9 cellular contexts compared by ENCODE assay signal in the genomic region with DNA sequence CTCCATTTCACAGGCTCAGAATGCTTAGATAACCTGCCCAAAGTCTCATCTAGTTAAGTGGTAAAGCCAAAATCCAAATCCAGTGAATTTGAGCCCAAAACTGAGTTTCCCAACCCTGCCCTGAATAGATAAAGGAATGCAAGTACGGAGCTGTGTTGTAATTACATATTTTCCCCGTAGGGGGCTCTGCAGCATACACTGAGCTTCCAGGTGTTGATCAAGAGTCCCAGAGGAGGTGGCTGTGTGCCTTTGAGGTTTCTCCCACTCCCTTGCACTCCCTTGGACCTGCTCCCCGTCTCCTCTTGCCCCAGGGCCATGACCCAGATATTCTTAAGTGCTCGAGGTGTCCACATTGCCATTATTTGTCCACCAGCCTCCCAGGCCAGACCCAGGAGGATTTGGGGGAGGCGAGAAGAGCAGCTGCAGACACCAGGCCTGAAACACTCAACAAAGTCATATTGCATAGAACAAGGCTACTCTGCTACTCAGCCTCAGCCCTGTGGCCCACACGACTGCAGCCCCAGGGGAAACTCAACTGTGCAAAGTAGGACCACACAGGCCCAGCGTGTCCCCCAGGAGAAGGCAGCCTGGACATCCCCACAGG. TPM values are rescaled to one million over a fixed set of nuclear protein-coding genes. Genes with fewer than 3 reads are reported as not detected.
DNase-seq lines count a peak whose midpoint lies in the region; ATAC-seq and TF ChIP-seq lines count a peak whose summit lies in the region.
"Had no signal": no experiment of that assay in that cellular context is flagged by ENCODE, and none has a peak within 500 bp of the region (broad histone marks: within the 10 kb centered on the region; RNA-seq: fewer than 3 reads in every experiment).

No MANE protein-coding gene starts in this region.

- peak; percentile 71 for DNase-seq in MCF 10A (ENCODE audit: unreplicated experiment)
- no peak for DNase-seq in breast epithelium (ENCODE audit: low spot score in 2 of 2)
- peak; percentile 20 for DNase-seq in NCI-H2171 treated with DMSO at 0.1 percent for 48 hours (lab: John Stamatoyannopoulos, UW)
- peak; percentile 57 for DNase-seq in activated T-cell treated with anti-CD3 and anti-CD28 coated beads, Interleukin-2, amount 50 U/mL, for 24 hours
- no peak for DNase-seq in kidney epithelial cell (ENCODE audit: low read depth)
- DNase-seq in type B pancreatic cell (ENCODE audit: extremely low spot score, unreplicated experiment) = no peak
- DNase-seq in Ammon's horn (ENCODE audit: low spot score) = no peak

- BruUV-seq in MCF 10A (replicated peaks; lab: Mats Ljungman, UMichigan) = no TSS peak

- no peak overlapping the region for H3K4me3 Mint-ChIP-seq in MCF 10A (ENCODE audit: unreplicated experiment)
- H3K4me3 Mint-ChIP-seq in activated T-cell treated with anti-CD3 and anti-CD28 coated beads, Interleukin-2, amount 50 U/mL, for 24 hours = no peak overlapping the region
- no peak overlapping the region for H3K4me3 Mint-ChIP-seq in type B pancreatic cell
- H3K4me3 Mint-ChIP-seq: brain had no signal

- H3K9me3 Mint-ChIP-seq in MCF 10A (ENCODE audit: unreplicated experiment) (no peaks in the 10 kb centered on the region), type B pancreatic cell (no peaks in the 10 kb centered on the region)
- H3K9me3 Mint-ChIP-seq in activated T-cell treated with anti-CD3 and anti-CD28 coated beads, Interleukin-2, amount 50 U/mL, for 24 hours = no peaks in the 10 kb centered on the region

- no peak for ATAC-seq in HG03457 (IDR thresholded peaks at IDR 0.05; ENCODE audit: unreplicated experiment)

- no peak overlapping the region for H3K27ac ChIP-seq in breast epithelium

- H3K36me3 ChIP-seq in breast epithelium = no peaks in the 10 kb centered on the region
- no peaks in the 10 kb centered on the region for H3K36me3 ChIP-seq in kidney epithelial cell (ENCODE audit: control insufficient read depth, insufficient read depth, low read length)

- H3K4me3 ChIP-seq in breast epithelium = no peak overlapping the region
- H3K4me3 ChIP-seq in kidney epithelial cell (ENCODE audit: low read depth, low read length) = no peak overlapping the region

- H3K4me1 Mint-ChIP-seq in MCF 10A (ENCODE audit: insufficient read depth, unreplicated experiment) = no peaks in the 10 kb centered on the region
- H3K4me1 Mint-ChIP-seq in activated T-cell treated with anti-CD3 and anti-CD28 coated beads, Interleukin-2, amount 50 U/mL, for 24 hours (ENCODE audit: low read depth) = peaks cover 53% of the 10 kb centered on the region
- peaks cover 9% of the 10 kb centered on the region for H3K4me1 Mint-ChIP-seq in type B pancreatic cell (ENCODE audit: unreplicated experiment)
- H3K4me1 Mint-ChIP-seq: brain had no signal

- CTCF ChIA-PET in MCF 10A (lab: Yijun Ruan, JAX) = interaction anchor here (0.5 to 6.5 kb wide), 13 partner anchors 9 to 454 kb away, joined by 3 to 63 read pairs (median 3); partner anchors contain the start of gene LY9

- intact Hi-C loops in MCF 10A (cut with micrococcal nuclease) (loop anchor here (1.0 to 2.0 kb wide), 3 partner anchors 53 to 174 kb away; no protein-coding TSS in a partner anchor), breast epithelium (cut with DNase I; ENCODE audit: low total_unique reads) (no loop called here)

- H3K27ac Mint-ChIP-seq in MCF 10A (ENCODE audit: low read depth, unreplicated experiment) (no peak overlapping the region), type B pancreatic cell (no peak overlapping the region)
- H3K27ac Mint-ChIP-seq in activated T-cell treated with anti-CD3 and anti-CD28 coated beads, Interleukin-2, amount 50 U/mL, for 24 hours = no peak overlapping the region
- H3K27ac Mint-ChIP-seq: brain had no signal

- no peaks in the 10 kb centered on the region for H3K9me3 ChIP-seq in breast epithelium

- H3K27me3 Mint-ChIP-seq in MCF 10A (ENCODE audit: insufficient read depth, unreplicated experiment) (no peaks in the 10 kb centered on the region), type B pancreatic cell (peaks cover 3% of the 10 kb centered on the region)
- no peaks in the 10 kb centered on the region for H3K27me3 Mint-ChIP-seq in activated T-cell treated with anti-CD3 and anti-CD28 coated beads, Interleukin-2, amount 50 U/mL, for 24 hours

- H3K36me3 Mint-ChIP-seq in MCF 10A (ENCODE audit: insufficient read depth, unreplicated experiment) (no peaks in the 10 kb centered on the region), type B pancreatic cell (no peaks in the 10 kb centered on the region)
- H3K36me3 Mint-ChIP-seq in activated T-cell treated with anti-CD3 and anti-CD28 coated beads, Interleukin-2, amount 50 U/mL, for 24 hours (ENCODE audit: low read depth) = no peaks in the 10 kb centered on the region
- H3K36me3 Mint-ChIP-seq: brain had no signal

- no peaks in the 10 kb centered on the region for H3K4me1 ChIP-seq in breast epithelium

- H3K27me3 ChIP-seq in breast epithelium = no peaks in the 10 kb centered on the region
- no peaks in the 10 kb centered on the region for H3K27me3 ChIP-seq in kidney epithelial cell (ENCODE audit: control insufficient read depth, insufficient read depth, low read length)

- no peak for TF ChIP-seq POLR2A in breast epithelium (IDR thresholded peaks at IDR 0.05)

- peak; percentile 85 for TF ChIP-seq CTCF in MCF 10A (IDR thresholded peaks at IDR 0.05; ENCODE audit: unreplicated experiment)
- peak in 1 of 3 donors; percentile 33 for TF ChIP-seq CTCF in breast epithelium (IDR thresholded peaks at IDR 0.05)
- TF ChIP-seq CTCF in kidney epithelial cell (IDR thresholded peaks at IDR 0.05; ENCODE audit: insufficient read depth, low read length, poor library complexity, severe bottlenecking) = peak; percentile 47
- TF ChIP-seq CTCF in type B pancreatic cell (conservative IDR thresholded peaks at IDR 0.05) = peak; percentile 66

- POLR2A ChIA-PET in MCF 10A (lab: Yijun Ruan, JAX) = interaction anchor here (0.6 to 2.5 kb wide), 4 partner anchors 10 to 651 kb away, joined by 3 to 11 read pairs (median 4); no protein-coding TSS in a partner anchor

RNA-seq across cellular contexts. Expression of gene LY9, which starts 18.4 kb away (rescaled TPM):
- total RNA-seq in MCF 10A (2022) (not detected in 2 replicates), breast epithelium (1 to 10 TPM; 1.1 to 5.9 (median 5.6) TPM), kidney epithelial cell (not detected in 2 replicates), type B pancreatic cell (ENCODE audit: low replicate concordance) (not detected in 2 replicates)

RNA-seq across cellular contexts. Expression of gene SLAMF7, which starts 38.5 kb away (rescaled TPM):
- total RNA-seq in MCF 10A (2022) (8.6 and 26.3 TPM in 2 replicates), breast epithelium (1 to 10 TPM in 2 of 3 donors, under 1 TPM in 1; 0.48 to 5.7 (median 3.3) TPM), kidney epithelial cell (0.08 and 0.21 TPM in 2 replicates), type B pancreatic cell (ENCODE audit: low replicate concordance) (0.45 and 0.48 TPM in 2 replicates)

Comparison
In these comparisons a context has a peak if more than half of its experiments do, and no peak if none do; other contexts are left out.
1. DNase-seq: peak in MCF 10A (single experiment), NCI-H2171 treated with DMSO at 0.1 percent for 48 hours (single experiment) and activated T-cell treated with anti-CD3 and anti-CD28 coated beads, Interleukin-2, amount 50 U/mL, for 24 hours (single experiment); none in breast epithelium (0 of 2), kidney epithelial cell (single experiment), type B pancreatic cell (single experiment) and Ammon's horn (single experiment).